In genomic region chr12:124455336-124455735, GRCh38 we compare ENCODE assay signal across 1 cellular context.
TF ChIP-seq lines count a peak whose summit lies in the region.

No MANE protein-coding gene starts in this region.

TF ChIP-seq in GM12878, 131 proteins besides CTCF, POLR2A, EP300 and RAD21 (continued from another document):
- TF ChIP-seq, protein P1, sequence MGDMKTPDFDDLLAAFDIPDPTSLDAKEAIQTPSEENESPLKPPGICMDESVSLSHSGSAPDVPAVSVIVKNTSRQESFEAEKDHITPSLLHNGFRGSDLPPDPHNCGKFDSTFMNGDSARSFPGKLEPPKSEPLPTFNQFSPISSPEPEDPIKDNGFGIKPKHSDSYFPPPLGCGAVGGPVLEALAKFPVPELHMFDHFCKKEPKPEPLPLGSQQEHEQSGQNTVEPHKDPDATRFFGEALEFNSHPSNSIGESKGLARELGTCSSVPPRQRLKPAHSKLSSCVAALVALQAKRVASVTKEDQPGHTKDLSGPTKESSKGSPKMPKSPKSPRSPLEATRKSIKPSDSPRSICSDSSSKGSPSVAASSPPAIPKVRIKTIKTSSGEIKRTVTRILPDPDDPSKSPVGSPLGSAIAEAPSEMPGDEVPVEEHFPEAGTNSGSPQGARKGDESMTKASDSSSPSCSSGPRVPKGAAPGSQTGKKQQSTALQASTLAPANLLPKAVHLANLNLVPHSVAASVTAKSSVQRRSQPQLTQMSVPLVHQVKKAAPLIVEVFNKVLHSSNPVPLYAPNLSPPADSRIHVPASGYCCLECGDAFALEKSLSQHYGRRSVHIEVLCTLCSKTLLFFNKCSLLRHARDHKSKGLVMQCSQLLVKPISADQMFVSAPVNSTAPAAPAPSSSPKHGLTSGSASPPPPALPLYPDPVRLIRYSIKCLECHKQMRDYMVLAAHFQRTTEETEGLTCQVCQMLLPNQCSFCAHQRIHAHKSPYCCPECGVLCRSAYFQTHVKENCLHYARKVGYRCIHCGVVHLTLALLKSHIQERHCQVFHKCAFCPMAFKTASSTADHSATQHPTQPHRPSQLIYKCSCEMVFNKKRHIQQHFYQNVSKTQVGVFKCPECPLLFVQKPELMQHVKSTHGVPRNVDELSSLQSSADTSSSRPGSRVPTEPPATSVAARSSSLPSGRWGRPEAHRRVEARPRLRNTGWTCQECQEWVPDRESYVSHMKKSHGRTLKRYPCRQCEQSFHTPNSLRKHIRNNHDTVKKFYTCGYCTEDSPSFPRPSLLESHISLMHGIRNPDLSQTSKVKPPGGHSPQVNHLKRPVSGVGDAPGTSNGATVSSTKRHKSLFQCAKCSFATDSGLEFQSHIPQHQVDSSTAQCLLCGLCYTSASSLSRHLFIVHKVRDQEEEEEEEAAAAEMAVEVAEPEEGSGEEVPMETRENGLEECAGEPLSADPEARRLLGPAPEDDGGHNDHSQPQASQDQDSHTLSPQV (IDR thresholded peaks at IDR 0.05): no peak
- no peak for TF ChIP-seq CREM (IDR thresholded peaks at IDR 0.05; ENCODE audit: low read depth)
- no peak for TF ChIP-seq JUND (IDR thresholded peaks at IDR 0.05; ENCODE audit: low read depth, low read length)
- TF ChIP-seq SUPT20H (IDR thresholded peaks at IDR 0.05; ENCODE audit: borderline replicate concordance, control insufficient read depth, low read depth, low read length): no peak
- no peak for TF ChIP-seq IRF4 (IDR thresholded peaks at IDR 0.05; ENCODE audit: low read depth, low read length)
- TF ChIP-seq CBFB (IDR thresholded peaks at IDR 0.05; ENCODE audit: low read depth): no peak
- no peak for TF ChIP-seq GABPA (IDR thresholded peaks at IDR 0.05; ENCODE audit: low read depth)
